Comparison of ENCODE assay signal across 22 cellular contexts in genomic region chr9:97840521-97840920, GRCh38. TPM values are rescaled to one million over a fixed set of nuclear protein-coding genes. Genes with fewer than 3 reads are reported as not detected.
"Had no signal": no experiment of that assay in that cellular context is flagged by ENCODE, and none has a peak within 500 bp of the region (broad histone marks: within the 10 kb centered on the region; RNA-seq: fewer than 3 reads in every experiment).

No MANE protein-coding gene starts in this region.

- DNase-seq: activated B cell treated with CpG ODN at 0.5 μM for 24 hours; activated CD4-positive, alpha-beta T cell treated with anti-CD3 and anti-CD28 coated beads, Interleukin-2, amount 10 ng/mL, durations not matched to agents 24 days and 14 days; activated CD8-positive, alpha-beta memory T cell treated with anti-CD3 and anti-CD28 coated beads, Interleukin-2, amount 50 U/mL, for 4 hours; activated CD8-positive, alpha-beta T cell treated with anti-CD3 and anti-CD28 coated beads, Interleukin-2, amount 10 ng/mL, durations not matched to agents 7 days and 5 days; activated gamma-delta T cell; activated T-cell treated with anti-CD3 and anti-CD28 coated beads, Interleukin-2, amount 50 U/mL, for 48 hours; dorsolateral prefrontal cortex; endodermal cell; erythroblast; islet precursor cell; left lung; mucosa of descending colon; naive thymus-derived CD4-positive, alpha-beta T cell; stimulated activated CD4-positive, alpha-beta T cell treated with anti-CD3 and anti-CD28 coated beads, Interleukin-15, amount 100 ng/mL, for 24 hours; stimulated activated CD4-positive, alpha-beta T cell treated with anti-CD3 and anti-CD28 coated beads, Interleukin-4, amount 100 ng/mL, for 1 hour; stimulated activated naive CD4-positive, alpha-beta T cell; substantia nigra; uterus had no signal

- H3K4me3 ChIP-seq: breast epithelium, dorsolateral prefrontal cortex, left lung, mucosa of descending colon, skin epidermis, tibial nerve, uterus had no signal

- ATAC-seq: activated CD8-positive, alpha-beta T cell treated with anti-CD3 and anti-CD28 coated beads, Interleukin-2, amount 10 ng/mL, durations not matched to agents 7 days and 5 days; activated naive CD4-positive, alpha-beta T cell treated with anti-CD3 and anti-CD28 coated beads, Interleukin-2, amount 50 U/mL, for 72 hours; left lung; mucosa of descending colon; naive thymus-derived CD4-positive, alpha-beta T cell had no signal

RNA-seq across cellular contexts. Expression of gene FOXE1, which starts 12.5 kb away (rescaled TPM):
- total RNA-seq: activated B cell treated with CpG ODN at 0.5 μM for 24 hours; activated CD4-positive, alpha-beta T cell treated with anti-CD3 and anti-CD28 coated beads, Interleukin-2, amount 10 ng/mL, durations not matched to agents 24 days and 14 days; breast epithelium; dorsolateral prefrontal cortex; endodermal cell; left lung; mucosa of descending colon; naive thymus-derived CD4-positive, alpha-beta T cell; tibial nerve; uterus had no signal
